1 cellular context compared by ENCODE assay signal in the genomic region with DNA sequence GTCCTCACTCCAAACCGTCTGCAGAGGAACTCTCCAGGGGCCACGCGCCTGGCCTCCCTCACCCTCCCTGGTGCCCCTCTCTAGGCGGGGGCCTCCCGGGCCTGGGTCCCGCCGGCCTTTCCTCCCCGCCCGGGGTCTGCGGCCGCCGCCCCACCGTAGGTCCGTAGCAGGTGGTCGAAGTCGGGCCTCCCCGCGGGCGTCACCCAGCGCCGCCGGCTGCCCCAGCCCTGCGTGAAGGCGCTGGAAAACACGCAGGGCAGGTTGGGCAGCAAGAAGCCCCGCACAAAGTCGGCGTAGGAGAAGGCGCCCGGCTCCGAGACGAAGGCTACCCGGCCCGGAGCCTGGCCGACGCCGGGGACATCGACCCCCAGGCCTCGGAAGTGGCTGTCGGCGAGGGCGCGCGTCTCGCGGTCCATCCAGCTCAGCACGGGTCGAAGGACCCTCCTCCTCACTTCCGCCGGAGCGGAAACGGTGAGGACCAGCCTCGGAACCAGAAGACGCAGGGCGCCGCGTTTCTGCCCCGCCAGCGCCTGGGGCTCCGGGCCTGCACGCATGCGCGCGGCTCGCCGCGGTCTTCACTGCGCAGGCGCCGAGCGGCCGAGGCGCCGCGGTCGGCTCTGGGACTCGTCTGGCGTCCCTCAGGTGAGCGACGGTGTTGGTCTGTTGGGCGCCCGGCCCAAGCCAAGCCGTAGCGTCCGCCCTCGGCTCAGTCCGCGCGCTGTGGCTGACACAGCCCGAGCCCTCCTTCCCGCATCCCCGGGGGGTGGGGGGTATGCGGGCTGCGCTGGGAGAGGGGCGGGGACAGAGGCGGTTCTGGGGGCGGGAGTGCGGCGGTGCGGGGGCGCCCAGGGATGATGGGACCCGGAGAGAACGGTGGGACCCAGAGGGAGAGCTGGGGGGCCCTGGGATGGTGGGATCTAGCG.
TF ChIP-seq lines count a peak whose summit lies in the region.

A gene with protein sequence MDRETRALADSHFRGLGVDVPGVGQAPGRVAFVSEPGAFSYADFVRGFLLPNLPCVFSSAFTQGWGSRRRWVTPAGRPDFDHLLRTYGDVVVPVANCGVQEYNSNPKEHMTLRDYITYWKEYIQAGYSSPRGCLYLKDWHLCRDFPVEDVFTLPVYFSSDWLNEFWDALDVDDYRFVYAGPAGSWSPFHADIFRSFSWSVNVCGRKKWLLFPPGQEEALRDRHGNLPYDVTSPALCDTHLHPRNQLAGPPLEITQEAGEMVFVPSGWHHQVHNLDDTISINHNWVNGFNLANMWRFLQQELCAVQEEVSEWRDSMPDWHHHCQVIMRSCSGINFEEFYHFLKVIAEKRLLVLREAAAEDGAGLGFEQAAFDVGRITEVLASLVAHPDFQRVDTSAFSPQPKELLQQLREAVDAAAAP (minus strand): TSS at position 445 of the 923 bp plus-strand sequence. CDS start 29 bp downstream, at position 416.
A gene with protein sequence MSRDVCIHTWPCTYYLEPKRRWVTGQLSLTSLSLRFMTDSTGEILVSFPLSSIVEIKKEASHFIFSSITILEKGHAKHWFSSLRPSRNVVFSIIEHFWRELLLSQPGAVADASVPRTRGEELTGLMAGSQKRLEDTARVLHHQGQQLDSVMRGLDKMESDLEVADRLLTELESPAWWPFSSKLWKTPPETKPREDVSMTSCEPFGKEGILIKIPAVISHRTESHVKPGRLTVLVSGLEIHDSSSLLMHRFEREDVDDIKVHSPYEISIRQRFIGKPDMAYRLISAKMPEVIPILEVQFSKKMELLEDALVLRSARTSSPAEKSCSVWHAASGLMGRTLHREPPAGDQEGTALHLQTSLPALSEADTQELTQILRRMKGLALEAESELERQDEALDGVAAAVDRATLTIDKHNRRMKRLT (plus strand): TSS at position 578 of the 923 bp plus-strand sequence. CDS start 12,302 bp downstream, outside the sequence.

TF ChIP-seq in K562, 482 proteins besides CTCF, POLR2A, EP300 and RAD21 (continued from another document and continues in another):
- TF ChIP-seq XRCC5 (IDR thresholded peaks at IDR 0.05; ENCODE audit: low read depth, low read length) (peak; percentile 97), TEAD4 (IDR thresholded peaks at IDR 0.05; ENCODE audit: low read length) (peak; percentile 51; the same call in 1 of the 2 replicates), TEAD4 (CRISPR knock-in tag; IDR thresholded peaks at IDR 0.05; ENCODE audit: borderline replicate concordance) (peak; percentile 76; the same call in 1 of the 2 replicates), KDM1A (IDR thresholded peaks at IDR 0.05) (no peak), GTF2F1 (IDR thresholded peaks at IDR 0.05; ENCODE audit: low read depth, low read length) (peak; percentile 61; the same call in 1 of the 2 replicates), BRD4 (IDR thresholded peaks at IDR 0.05) (no peak), ZNF384 (IDR thresholded peaks at IDR 0.05; ENCODE audit: low read depth, low read length) (peak; percentile 70), POLR2AphosphoS5 (IDR thresholded peaks at IDR 0.05; ENCODE audit: control insufficient read depth, insufficient read depth, low read depth, low read length) (peak; percentile 81), ZBED1 (IDR thresholded peaks at IDR 0.05) (0 out of 2 replicates have a peak, but pooled peaks have one; percentile 36), FOSL1 (tag; conservative IDR thresholded peaks at IDR 0.05) (peak; percentile 58), CTBP1 (IDR thresholded peaks at IDR 0.05; ENCODE audit: borderline replicate concordance) (peak; percentile 98), RBBP5 (IDR thresholded peaks at IDR 0.05; ENCODE audit: borderline replicate concordance, insufficient read depth, low read length, poor library complexity, severe bottlenecking) (peak; percentile 93), PHF20 (IDR thresholded peaks at IDR 0.05; ENCODE audit: partially characterized antibody) (peak; percentile 92), MAZ (CRISPR knock-in tag; conservative IDR thresholded peaks at IDR 0.05 in 1 of 2, IDR thresholded peaks at IDR 0.05 in 1 of 2) (peak; percentile 87 to 95; a peak in 3 of 4 replicates), SMAD4 (CRISPR knock-in tag; conservative IDR thresholded peaks at IDR 0.05) (peak; percentile 77), TCF7L2 (IDR thresholded peaks at IDR 0.05; ENCODE audit: low read depth, low read length) (no peak), GABPB2 (CRISPR knock-in tag; conservative IDR thresholded peaks at IDR 0.05) (no peak), TAL1 (IDR thresholded peaks at IDR 0.05) (no peak), ZNF253 (CRISPR knock-in tag; conservative IDR thresholded peaks at IDR 0.05) (no peak), OTX1 (CRISPR knock-in tag; IDR thresholded peaks at IDR 0.05) (no peak; the same call in 1 of the 2 replicates), POLR2H (tag; IDR thresholded peaks at IDR 0.05; ENCODE audit: low read depth) (no peak), STAG1 (CRISPR knock-in tag; IDR thresholded peaks at IDR 0.05; ENCODE audit: borderline replicate concordance) (no peak), ETV1 (tag; conservative IDR thresholded peaks at IDR 0.05; ENCODE audit: low read depth) (peak; percentile 93), ARID2 (IDR thresholded peaks at IDR 0.05) (0 out of 2 replicates have a peak, but pooled peaks have one; percentile 40), CEBPG (CRISPR knock-in tag; IDR thresholded peaks at IDR 0.05) (0 out of 2 replicates have a peak, but pooled peaks have one; percentile 19), CEBPG (tag; conservative IDR thresholded peaks at IDR 0.05 in 1 of 2, IDR thresholded peaks at IDR 0.05 in 1 of 2) (no peak), TOE1 (IDR thresholded peaks at IDR 0.05; ENCODE audit: borderline replicate concordance) (peak; percentile 70; the same call in 1 of the 2 replicates), TOE1 (CRISPR knock-in tag; IDR thresholded peaks at IDR 0.05; ENCODE audit: borderline replicate concordance, low read depth) (peak; percentile 94; the same call in 1 of the 2 replicates), TBP (optimal IDR thresholded peaks at IDR 0.05; ENCODE audit: low read depth, low read length) (peak; percentile 79), HDAC3 (IDR thresholded peaks at IDR 0.05; ENCODE audit: borderline replicate concordance, partially characterized antibody) (no peak), TRIM24 (IDR thresholded peaks at IDR 0.05) (peak in 1 of 2 experiments; percentile 100; a peak in 2 of 4 replicates), TAF15 (IDR thresholded peaks at IDR 0.05; ENCODE audit: low read depth, low read length) (no peak), ZFPM2 (CRISPR knock-in tag; IDR thresholded peaks at IDR 0.05) (0 out of 2 replicates have a peak, but pooled peaks have one; percentile 8), PRMT5 (CRISPR knock-in tag; IDR thresholded peaks at IDR 0.05) (0 out of 2 replicates have a peak, but pooled peaks have one; percentile 28), NCOA1 (IDR thresholded peaks at IDR 0.05; ENCODE audit: low read depth) (peak; percentile 99), TCFL5 (CRISPR knock-in tag; conservative IDR thresholded peaks at IDR 0.05) (no peak)
- TF ChIP-seq, protein P1, sequence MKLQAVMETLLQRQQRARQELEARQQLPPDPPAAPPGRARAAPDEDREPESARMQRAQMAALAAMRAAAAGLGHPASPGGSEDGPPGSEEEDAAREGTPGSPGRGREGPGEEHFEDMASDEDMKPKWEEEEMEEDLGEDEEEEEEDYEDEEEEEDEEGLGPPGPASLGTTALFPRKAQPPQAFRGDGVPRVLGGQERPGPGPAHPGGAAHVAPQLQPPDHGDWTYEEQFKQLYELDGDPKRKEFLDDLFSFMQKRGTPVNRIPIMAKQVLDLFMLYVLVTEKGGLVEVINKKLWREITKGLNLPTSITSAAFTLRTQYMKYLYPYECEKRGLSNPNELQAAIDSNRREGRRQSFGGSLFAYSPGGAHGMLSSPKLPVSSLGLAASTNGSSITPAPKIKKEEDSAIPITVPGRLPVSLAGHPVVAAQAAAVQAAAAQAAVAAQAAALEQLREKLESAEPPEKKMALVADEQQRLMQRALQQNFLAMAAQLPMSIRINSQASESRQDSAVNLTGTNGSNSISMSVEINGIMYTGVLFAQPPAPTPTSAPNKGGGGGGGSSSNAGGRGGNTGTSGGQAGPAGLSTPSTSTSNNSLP (IDR thresholded peaks at IDR 0.05; ENCODE audit: borderline replicate concordance, low read depth, low read length), result 0 out of 2 replicates have a peak, but pooled peaks have one; percentile 21
- TF ChIP-seq, protein P2, sequence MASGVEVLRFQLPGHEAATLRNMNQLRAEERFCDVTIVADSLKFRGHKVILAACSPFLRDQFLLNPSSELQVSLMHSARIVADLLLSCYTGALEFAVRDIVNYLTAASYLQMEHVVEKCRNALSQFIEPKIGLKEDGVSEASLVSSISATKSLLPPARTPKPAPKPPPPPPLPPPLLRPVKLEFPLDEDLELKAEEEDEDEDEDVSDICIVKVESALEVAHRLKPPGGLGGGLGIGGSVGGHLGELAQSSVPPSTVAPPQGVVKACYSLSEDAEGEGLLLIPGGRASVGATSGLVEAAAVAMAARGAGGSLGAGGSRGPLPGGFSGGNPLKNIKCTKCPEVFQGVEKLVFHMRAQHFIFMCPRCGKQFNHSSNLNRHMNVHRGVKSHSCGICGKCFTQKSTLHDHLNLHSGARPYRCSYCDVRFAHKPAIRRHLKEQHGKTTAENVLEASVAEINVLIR (CRISPR knock-in tag; IDR thresholded peaks at IDR 0.05), result 0 out of 2 replicates have a peak, but pooled peaks have one; percentile 41
- TF ChIP-seq, protein P3, sequence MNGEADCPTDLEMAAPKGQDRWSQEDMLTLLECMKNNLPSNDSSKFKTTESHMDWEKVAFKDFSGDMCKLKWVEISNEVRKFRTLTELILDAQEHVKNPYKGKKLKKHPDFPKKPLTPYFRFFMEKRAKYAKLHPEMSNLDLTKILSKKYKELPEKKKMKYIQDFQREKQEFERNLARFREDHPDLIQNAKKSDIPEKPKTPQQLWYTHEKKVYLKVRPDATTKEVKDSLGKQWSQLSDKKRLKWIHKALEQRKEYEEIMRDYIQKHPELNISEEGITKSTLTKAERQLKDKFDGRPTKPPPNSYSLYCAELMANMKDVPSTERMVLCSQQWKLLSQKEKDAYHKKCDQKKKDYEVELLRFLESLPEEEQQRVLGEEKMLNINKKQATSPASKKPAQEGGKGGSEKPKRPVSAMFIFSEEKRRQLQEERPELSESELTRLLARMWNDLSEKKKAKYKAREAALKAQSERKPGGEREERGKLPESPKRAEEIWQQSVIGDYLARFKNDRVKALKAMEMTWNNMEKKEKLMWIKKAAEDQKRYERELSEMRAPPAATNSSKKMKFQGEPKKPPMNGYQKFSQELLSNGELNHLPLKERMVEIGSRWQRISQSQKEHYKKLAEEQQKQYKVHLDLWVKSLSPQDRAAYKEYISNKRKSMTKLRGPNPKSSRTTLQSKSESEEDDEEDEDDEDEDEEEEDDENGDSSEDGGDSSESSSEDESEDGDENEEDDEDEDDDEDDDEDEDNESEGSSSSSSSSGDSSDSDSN (IDR thresholded peaks at IDR 0.05; ENCODE audit: borderline replicate concordance in 1 of 2, low read depth in 2 of 2, low read length in 2 of 2), result peak; percentile 89 to 96; a peak in 3 of 4 replicates
- TF ChIP-seq, protein P4, sequence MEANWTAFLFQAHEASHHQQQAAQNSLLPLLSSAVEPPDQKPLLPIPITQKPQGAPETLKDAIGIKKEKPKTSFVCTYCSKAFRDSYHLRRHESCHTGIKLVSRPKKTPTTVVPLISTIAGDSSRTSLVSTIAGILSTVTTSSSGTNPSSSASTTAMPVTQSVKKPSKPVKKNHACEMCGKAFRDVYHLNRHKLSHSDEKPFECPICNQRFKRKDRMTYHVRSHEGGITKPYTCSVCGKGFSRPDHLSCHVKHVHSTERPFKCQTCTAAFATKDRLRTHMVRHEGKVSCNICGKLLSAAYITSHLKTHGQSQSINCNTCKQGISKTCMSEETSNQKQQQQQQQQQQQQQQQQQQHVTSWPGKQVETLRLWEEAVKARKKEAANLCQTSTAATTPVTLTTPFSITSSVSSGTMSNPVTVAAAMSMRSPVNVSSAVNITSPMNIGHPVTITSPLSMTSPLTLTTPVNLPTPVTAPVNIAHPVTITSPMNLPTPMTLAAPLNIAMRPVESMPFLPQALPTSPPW (CRISPR knock-in tag; IDR thresholded peaks at IDR 0.05), result peak; percentile 77
- TF ChIP-seq, protein P5, sequence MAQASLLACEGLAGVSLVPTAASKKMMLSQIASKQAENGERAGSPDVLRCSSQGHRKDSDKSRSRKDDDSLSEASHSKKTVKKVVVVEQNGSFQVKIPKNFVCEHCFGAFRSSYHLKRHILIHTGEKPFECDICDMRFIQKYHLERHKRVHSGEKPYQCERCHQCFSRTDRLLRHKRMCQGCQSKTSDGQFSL (CRISPR knock-in tag; IDR thresholded peaks at IDR 0.05), result peak; percentile 91
- TF ChIP-seq, protein P5 (tag; IDR thresholded peaks at IDR 0.05), result peak in 1 of 2 experiments; percentile 77; a peak in 1 of 4 replicates
- TF ChIP-seq, protein P6, sequence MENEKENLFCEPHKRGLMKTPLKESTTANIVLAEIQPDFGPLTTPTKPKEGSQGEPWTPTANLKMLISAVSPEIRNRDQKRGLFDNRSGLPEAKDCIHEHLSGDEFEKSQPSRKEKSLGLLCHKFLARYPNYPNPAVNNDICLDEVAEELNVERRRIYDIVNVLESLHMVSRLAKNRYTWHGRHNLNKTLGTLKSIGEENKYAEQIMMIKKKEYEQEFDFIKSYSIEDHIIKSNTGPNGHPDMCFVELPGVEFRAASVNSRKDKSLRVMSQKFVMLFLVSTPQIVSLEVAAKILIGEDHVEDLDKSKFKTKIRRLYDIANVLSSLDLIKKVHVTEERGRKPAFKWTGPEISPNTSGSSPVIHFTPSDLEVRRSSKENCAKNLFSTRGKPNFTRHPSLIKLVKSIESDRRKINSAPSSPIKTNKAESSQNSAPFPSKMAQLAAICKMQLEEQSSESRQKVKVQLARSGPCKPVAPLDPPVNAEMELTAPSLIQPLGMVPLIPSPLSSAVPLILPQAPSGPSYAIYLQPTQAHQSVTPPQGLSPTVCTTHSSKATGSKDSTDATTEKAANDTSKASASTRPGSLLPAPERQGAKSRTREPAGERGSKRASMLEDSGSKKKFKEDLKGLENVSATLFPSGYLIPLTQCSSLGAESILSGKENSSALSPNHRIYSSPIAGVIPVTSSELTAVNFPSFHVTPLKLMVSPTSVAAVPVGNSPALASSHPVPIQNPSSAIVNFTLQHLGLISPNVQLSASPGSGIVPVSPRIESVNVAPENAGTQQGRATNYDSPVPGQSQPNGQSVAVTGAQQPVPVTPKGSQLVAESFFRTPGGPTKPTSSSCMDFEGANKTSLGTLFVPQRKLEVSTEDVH (IDR thresholded peaks at IDR 0.05; ENCODE audit: low read depth, partially characterized antibody), result peak; percentile 87
- TF ChIP-seq, protein P7, sequence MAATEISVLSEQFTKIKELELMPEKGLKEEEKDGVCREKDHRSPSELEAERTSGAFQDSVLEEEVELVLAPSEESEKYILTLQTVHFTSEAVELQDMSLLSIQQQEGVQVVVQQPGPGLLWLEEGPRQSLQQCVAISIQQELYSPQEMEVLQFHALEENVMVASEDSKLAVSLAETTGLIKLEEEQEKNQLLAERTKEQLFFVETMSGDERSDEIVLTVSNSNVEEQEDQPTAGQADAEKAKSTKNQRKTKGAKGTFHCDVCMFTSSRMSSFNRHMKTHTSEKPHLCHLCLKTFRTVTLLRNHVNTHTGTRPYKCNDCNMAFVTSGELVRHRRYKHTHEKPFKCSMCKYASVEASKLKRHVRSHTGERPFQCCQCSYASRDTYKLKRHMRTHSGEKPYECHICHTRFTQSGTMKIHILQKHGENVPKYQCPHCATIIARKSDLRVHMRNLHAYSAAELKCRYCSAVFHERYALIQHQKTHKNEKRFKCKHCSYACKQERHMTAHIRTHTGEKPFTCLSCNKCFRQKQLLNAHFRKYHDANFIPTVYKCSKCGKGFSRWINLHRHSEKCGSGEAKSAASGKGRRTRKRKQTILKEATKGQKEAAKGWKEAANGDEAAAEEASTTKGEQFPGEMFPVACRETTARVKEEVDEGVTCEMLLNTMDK (IDR thresholded peaks at IDR 0.05; ENCODE audit: borderline replicate concordance, insufficient read depth, low read depth, low read length, poor library complexity, severe bottlenecking), result no peak
